In genomic region chr16:82682757-82683156, GRCh38 we compare ENCODE assay signal across 22 cellular contexts. TPM values are rescaled to one million over a fixed set of nuclear protein-coding genes. Genes with fewer than 3 reads are reported as not detected.
DNase-seq lines count a peak whose midpoint lies in the region; ATAC-seq, FAIRE-seq and TF ChIP-seq lines count a peak whose summit lies in the region.
"Had no signal": no experiment of that assay in that cellular context is flagged by ENCODE, and none has a peak within 500 bp of the region (broad histone marks: within the 10 kb centered on the region; RNA-seq: fewer than 3 reads in every experiment).

No MANE protein-coding gene starts in this region.

- TF ChIP-seq CTCF in left ventricle myocardium inferior (IDR thresholded peaks at IDR 0.05; ENCODE audit: borderline replicate concordance) (no peak), bronchial epithelial cell (IDR thresholded peaks at IDR 0.05; ENCODE audit: insufficient read depth, low read length, severe bottlenecking) (no peak)

- H3K27me3 ChIP-seq in left ventricle myocardium inferior (ENCODE audit: low read depth) = no peaks in the 10 kb centered on the region
- no peaks in the 10 kb centered on the region for H3K27me3 ChIP-seq in bronchial epithelial cell (ENCODE audit: control insufficient read depth, insufficient read depth, low read length)
- no peaks in the 10 kb centered on the region for H3K27me3 ChIP-seq in right cardiac atrium (ENCODE audit: control insufficient read depth, insufficient read depth)
- H3K27me3 ChIP-seq: BE2C had no signal

- WGBS in right cardiac atrium = 40% methylated on average over 3 of the region's 3 CpGs

- H3K9me3 ChIP-seq in left ventricle myocardium inferior (replicated peaks) (no peaks in the 10 kb centered on the region), right cardiac atrium (ENCODE audit: control insufficient read depth, low read length) (no peaks in the 10 kb centered on the region)
- H3K9me3 ChIP-seq: BE2C had no signal

- H3K27ac ChIP-seq in left ventricle myocardium inferior (replicated peaks) = no peak overlapping the region
- H3K27ac ChIP-seq in right cardiac atrium (ENCODE audit: low read length) = no peak overlapping the region
- H3K27ac ChIP-seq: HL-60 had no signal

- DNase-seq in left cardiac atrium (peak; percentile 36), left ventricle myocardium inferior (no peak), bronchial epithelial cell (ENCODE audit: low read depth) (no peak), right cardiac atrium (no peak), pulmonary artery endothelial cell (ENCODE audit: low read depth, low spot score) (peak; percentile 29)
- no peak for DNase-seq in activated CD8-positive, alpha-beta memory T cell treated with anti-CD3 and anti-CD28 coated beads for 24 hours
- DNase-seq in activated CD8-positive, alpha-beta memory T cell treated with anti-CD3 and anti-CD28 coated beads, Interleukin-2, amount 50 U/mL, for 48 hours = no peak
- DNase-seq: BE2C; C1 segment of cervical spinal cord; CD4-positive, CD25-positive, alpha-beta regulatory T cell; CD8-positive, alpha-beta memory T cell; COR-L47; DMS 273 treated with DMSO at 0.1 percent for 48 hours; DMS53; HCEC 1CT; IMR-90 had no signal

- no peaks in the 10 kb centered on the region for H3K36me3 ChIP-seq in left ventricle myocardium inferior
- H3K36me3 ChIP-seq in bronchial epithelial cell (ENCODE audit: control insufficient read depth, insufficient read depth, low read length) = no peaks in the 10 kb centered on the region
- H3K36me3 ChIP-seq: BE2C had no signal

- intact Hi-C loops in left cardiac atrium (cut with DNase I) (no loop called here), left ventricle myocardium inferior (cut with micrococcal nuclease) (no loop called here), right cardiac atrium (cut with DNase I) (no loop called here)

- ATAC-seq in left cardiac atrium (peak; percentile 61 to 63), right cardiac atrium (peak; percentile 80 to 81)
- ATAC-seq: GM23338 had no signal

- peaks cover 42% of the 10 kb centered on the region for H3K4me1 ChIP-seq in left ventricle myocardium inferior
- H3K4me1 ChIP-seq in right cardiac atrium (ENCODE audit: control insufficient read depth, insufficient read depth, low read length) = peaks cover 8% of the 10 kb centered on the region
- H3K4me1 ChIP-seq: BE2C had no signal

- FAIRE-seq in bronchial epithelial cell (lab: Jason Lieb, UNC) = peak; percentile 28
- FAIRE-seq: G401.6, GM12891, GM19239, H54 had no signal

- H3K4me3 ChIP-seq in left ventricle myocardium inferior (no peak overlapping the region), bronchial epithelial cell (ENCODE audit: low read depth, low read length) (no peak overlapping the region), right cardiac atrium (ENCODE audit: low read length) (no peak overlapping the region)
- H3K4me3 ChIP-seq: GM23338 had no signal

RNA-seq across cellular contexts. Expression of gene CDH13, which starts 56.0 kb away (rescaled TPM):
- 100 to 1,000 TPM in 1 of 2 donors, 10 to 100 TPM in 1; 68.6 to 100 TPM for total RNA-seq in left cardiac atrium
- total RNA-seq in left ventricle myocardium inferior = 161 TPM
- total RNA-seq in bronchial epithelial cell = 23.3 and 31.3 TPM in 2 replicates
- 100 to 1,000 TPM in 2 of 4 donors, 10 to 100 TPM in 2; 91.9 to 123 (median 103) TPM for total RNA-seq in right cardiac atrium
- 20.7 TPM for polyA plus RNA-seq in right cardiac atrium
- 62.3 and 138 TPM in 2 replicates for total RNA-seq in pulmonary artery endothelial cell
- total RNA-seq: CD4-positive, CD25-positive, alpha-beta regulatory T cell; CD8-positive, alpha-beta memory T cell had no signal
- polyA plus RNA-seq: CD4-positive, CD25-positive, alpha-beta regulatory T cell; CD8-positive, alpha-beta memory T cell had no signal

Comparison
In these comparisons a context has a peak if more than half of its experiments do, and no peak if none do; other contexts are left out.
1. DNase-seq: peak in left cardiac atrium (single experiment) and pulmonary artery endothelial cell (single experiment); none in left ventricle myocardium inferior (single experiment), bronchial epithelial cell (single experiment), right cardiac atrium (0 of 3), activated CD8-positive, alpha-beta memory T cell treated with anti-CD3 and anti-CD28 coated beads for 24 hours (single experiment) and activated CD8-positive, alpha-beta memory T cell treated with anti-CD3 and anti-CD28 coated beads, Interleukin-2, amount 50 U/mL, for 48 hours (single experiment).